Comparison of ENCODE assay signal across 1 cellular context in the genomic region with DNA sequence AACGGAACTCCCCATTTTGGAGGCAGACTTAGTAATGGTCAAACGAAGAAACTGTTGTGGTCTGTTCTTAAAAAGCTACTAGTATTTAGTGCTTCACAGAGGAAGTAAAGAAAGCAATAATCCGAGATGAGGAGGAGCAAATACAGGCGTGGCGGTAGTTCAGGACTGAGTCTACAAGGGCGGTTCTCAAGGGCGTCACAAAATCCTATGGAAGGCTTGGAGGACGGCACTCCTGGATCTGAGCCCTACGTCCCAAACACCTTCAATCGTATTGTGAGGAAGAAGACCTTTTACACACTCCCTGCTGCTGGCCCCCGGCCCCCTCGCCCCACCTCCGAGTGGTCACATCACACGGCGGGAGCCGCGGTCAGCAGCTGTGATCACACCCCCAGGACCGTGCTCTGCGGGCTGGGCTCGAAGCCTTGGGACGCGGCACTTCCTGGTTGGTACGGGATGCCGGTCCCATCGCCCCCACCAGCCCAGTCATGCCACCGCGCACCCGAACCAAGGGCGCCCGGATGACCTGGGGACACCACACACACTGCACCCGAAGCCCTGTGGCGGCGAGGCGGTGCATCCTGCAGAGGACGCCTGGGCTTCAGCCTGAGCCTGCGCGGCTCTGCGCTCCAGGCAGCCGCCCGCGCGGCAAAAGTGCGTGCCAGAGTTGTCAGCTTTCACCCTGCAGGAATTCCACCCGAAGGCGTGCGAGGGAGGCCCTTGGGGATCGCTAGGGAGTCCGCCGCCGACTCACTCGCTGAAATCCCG.
TF ChIP-seq lines count a peak whose summit lies in the region.

No MANE protein-coding gene starts in this region.

TF ChIP-seq in K562, 482 proteins besides CTCF, POLR2A, EP300 and RAD21 (continued from another document):
- TF ChIP-seq ZNF175 (CRISPR knock-in tag; IDR thresholded peaks at IDR 0.05; ENCODE audit: low read depth) (no peak), HDAC1 (IDR thresholded peaks at IDR 0.05) (no peak; a peak in 2 of 4 replicates), GABPB2 (CRISPR knock-in tag; conservative IDR thresholded peaks at IDR 0.05) (no peak), ZNF12 (CRISPR knock-in tag; IDR thresholded peaks at IDR 0.05) (no peak), ZNF436 (CRISPR knock-in tag; IDR thresholded peaks at IDR 0.05) (no peak), PURB (CRISPR knock-in tag; IDR thresholded peaks at IDR 0.05; ENCODE audit: low read depth) (no peak), PHF8 (IDR thresholded peaks at IDR 0.05; ENCODE audit: borderline replicate concordance, low read length) (no peak), RNF2 (IDR thresholded peaks at IDR 0.05) (peak; percentile 75), POLR3A (IDR thresholded peaks at IDR 0.05; ENCODE audit: borderline replicate concordance, extremely low read depth, insufficient read depth, insufficient read length) (no peak), ZNF707 (CRISPR knock-in tag; conservative IDR thresholded peaks at IDR 0.05) (no peak), POLR2AphosphoS2 (IDR thresholded peaks at IDR 0.05; ENCODE audit: low read length) (no peak), ZC3H4 (CRISPR knock-in tag; IDR thresholded peaks at IDR 0.05; ENCODE audit: borderline replicate concordance) (0 out of 2 replicates have a peak, but pooled peaks have one; percentile 12), HCFC1 (IDR thresholded peaks at IDR 0.05; ENCODE audit: low read depth, low read length) (peak; percentile 2; the same call in 1 of the 2 replicates), SRF (CRISPR knock-in tag; IDR thresholded peaks at IDR 0.05) (0 out of 4 replicates have a peak, but pooled peaks of 1 of the 2 experiments have one; percentile 9), TCF7 (IDR thresholded peaks at IDR 0.05; ENCODE audit: borderline replicate concordance) (no peak), HNRNPLL (IDR thresholded peaks at IDR 0.05; ENCODE audit: low read depth, low read length, poor library complexity, severe bottlenecking) (no peak), NCOR1 (IDR thresholded peaks at IDR 0.05) (peak; percentile 23; the same call in 1 of the 2 replicates), PPARD (CRISPR knock-in tag; IDR thresholded peaks at IDR 0.05) (no peak), MCM5 (IDR thresholded peaks at IDR 0.05; ENCODE audit: low read depth) (no peak), SMAD2 (IDR thresholded peaks at IDR 0.05; ENCODE audit: low read depth, low read length) (no peak), ZNF696 (CRISPR knock-in tag; conservative IDR thresholded peaks at IDR 0.05) (no peak), NFIC (IDR thresholded peaks at IDR 0.05) (no peak), ZNF830 (CRISPR knock-in tag; IDR thresholded peaks at IDR 0.05) (no peak), SRSF9 (IDR thresholded peaks at IDR 0.05; ENCODE audit: borderline replicate concordance, low read depth, low read length) (no peak), HDAC6 (IDR thresholded peaks at IDR 0.05; ENCODE audit: low read depth, low read length) (no peak), DACH1 (IDR thresholded peaks at IDR 0.05; ENCODE audit: partially characterized antibody) (no peak), MEF2A (IDR thresholded peaks at IDR 0.05; ENCODE audit: control insufficient read depth, low read depth, low read length) (no peak)
- TF ChIP-seq, protein P1, sequence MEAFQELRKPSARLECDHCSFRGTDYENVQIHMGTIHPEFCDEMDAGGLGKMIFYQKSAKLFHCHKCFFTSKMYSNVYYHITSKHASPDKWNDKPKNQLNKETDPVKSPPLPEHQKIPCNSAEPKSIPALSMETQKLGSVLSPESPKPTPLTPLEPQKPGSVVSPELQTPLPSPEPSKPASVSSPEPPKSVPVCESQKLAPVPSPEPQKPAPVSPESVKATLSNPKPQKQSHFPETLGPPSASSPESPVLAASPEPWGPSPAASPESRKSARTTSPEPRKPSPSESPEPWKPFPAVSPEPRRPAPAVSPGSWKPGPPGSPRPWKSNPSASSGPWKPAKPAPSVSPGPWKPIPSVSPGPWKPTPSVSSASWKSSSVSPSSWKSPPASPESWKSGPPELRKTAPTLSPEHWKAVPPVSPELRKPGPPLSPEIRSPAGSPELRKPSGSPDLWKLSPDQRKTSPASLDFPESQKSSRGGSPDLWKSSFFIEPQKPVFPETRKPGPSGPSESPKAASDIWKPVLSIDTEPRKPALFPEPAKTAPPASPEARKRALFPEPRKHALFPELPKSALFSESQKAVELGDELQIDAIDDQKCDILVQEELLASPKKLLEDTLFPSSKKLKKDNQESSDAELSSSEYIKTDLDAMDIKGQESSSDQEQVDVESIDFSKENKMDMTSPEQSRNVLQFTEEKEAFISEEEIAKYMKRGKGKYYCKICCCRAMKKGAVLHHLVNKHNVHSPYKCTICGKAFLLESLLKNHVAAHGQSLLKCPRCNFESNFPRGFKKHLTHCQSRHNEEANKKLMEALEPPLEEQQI (IDR thresholded peaks at IDR 0.05) = no peak
- TF ChIP-seq, protein P2, sequence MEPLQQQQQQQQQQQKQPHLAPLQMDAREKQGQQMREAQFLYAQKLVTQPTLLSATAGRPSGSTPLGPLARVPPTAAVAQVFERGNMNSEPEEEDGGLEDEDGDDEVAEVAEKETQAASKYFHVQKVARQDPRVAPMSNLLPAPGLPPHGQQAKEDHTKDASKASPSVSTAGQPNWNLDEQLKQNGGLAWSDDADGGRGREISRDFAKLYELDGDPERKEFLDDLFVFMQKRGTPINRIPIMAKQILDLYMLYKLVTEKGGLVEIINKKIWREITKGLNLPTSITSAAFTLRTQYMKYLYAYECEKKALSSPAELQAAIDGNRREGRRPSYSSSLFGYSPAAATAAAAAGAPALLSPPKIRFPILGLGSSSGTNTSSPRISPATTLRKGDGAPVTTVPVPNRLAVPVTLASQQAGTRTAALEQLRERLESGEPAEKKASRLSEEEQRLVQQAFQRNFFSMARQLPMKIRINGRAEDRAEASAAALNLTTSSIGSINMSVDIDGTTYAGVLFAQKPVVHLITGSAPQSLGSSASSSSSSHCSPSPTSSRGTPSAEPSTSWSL (CRISPR knock-in tag; IDR thresholded peaks at IDR 0.05; ENCODE audit: borderline replicate concordance) = no peak
- TF ChIP-seq, protein P3, sequence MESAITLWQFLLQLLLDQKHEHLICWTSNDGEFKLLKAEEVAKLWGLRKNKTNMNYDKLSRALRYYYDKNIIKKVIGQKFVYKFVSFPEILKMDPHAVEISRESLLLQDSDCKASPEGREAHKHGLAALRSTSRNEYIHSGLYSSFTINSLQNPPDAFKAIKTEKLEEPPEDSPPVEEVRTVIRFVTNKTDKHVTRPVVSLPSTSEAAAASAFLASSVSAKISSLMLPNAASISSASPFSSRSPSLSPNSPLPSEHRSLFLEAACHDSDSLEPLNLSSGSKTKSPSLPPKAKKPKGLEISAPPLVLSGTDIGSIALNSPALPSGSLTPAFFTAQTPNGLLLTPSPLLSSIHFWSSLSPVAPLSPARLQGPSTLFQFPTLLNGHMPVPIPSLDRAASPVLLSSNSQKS (CRISPR knock-in tag; IDR thresholded peaks at IDR 0.05) = no peak
